In the genomic region with DNA sequence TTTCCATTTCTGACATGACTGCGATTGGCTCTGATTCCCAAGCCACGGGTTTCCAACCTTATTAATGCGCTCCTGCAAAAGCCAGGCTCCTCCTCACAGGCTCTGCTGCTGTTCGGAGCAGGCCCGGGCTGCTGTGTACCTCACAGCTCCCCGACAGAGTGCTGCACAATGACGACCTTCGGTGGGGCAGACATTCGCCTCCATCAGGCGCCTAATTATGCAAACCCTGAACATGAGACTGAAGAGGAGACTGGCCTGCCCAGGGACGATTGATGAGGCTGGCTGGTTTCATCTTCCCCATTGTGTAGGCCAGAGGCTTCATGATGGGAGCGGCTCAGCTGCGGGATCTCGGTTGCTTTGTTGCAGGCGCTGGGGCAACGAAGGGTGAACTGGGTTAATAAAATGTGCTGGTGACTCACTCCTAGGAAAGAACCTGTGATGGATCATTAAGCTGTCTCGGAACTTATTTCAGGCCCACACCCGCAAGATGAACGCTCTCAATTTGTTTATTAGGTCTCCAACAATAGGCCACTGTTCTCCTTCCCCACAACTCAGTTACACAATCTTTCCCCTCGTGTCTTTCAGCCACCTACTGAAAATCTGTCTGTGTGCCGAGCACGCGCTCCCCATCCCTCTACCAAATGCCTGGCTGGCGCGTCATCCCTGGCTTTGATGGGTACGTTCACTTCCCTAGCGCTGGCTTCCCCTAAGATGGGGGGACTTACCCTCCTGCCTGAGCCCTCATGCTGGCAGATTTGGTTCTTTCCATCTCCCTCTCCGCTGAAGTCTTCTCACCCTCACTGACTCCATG, we compare ENCODE assay signal across 9 cellular contexts. TPM values are rescaled to one million over a fixed set of nuclear protein-coding genes. Genes with fewer than 3 reads are reported as not detected.
DNase-seq lines count a peak whose midpoint lies in the region; ATAC-seq and TF ChIP-seq lines count a peak whose summit lies in the region.
"Had no signal": no experiment of that assay in that cellular context is flagged by ENCODE, and none has a peak within 500 bp of the region (broad histone marks: within the 10 kb centered on the region; RNA-seq: fewer than 3 reads in every experiment).

No MANE protein-coding gene starts in this region.

- ATAC-seq in Right ventricle myocardium superior (ENCODE audit: poor library complexity) = peak; percentile 42
- ATAC-seq in mucosa of descending colon = peak; percentile 80
- no peak for ATAC-seq in aorta (ENCODE audit: low FRiP score)

- no peaks in the 10 kb centered on the region for H3K27me3 ChIP-seq in ectodermal cell (ENCODE audit: control insufficient read depth, insufficient read depth, low read length, poor library complexity, severe bottlenecking)
- no peaks in the 10 kb centered on the region for H3K27me3 ChIP-seq in uterus
- no peaks in the 10 kb centered on the region for H3K27me3 ChIP-seq in aorta (ENCODE audit: control insufficient read depth in 1 of 2, insufficient read depth in 2 of 2, low read length in 1 of 2)

- no peak for TF ChIP-seq POLR2A in uterus (IDR thresholded peaks at IDR 0.05)

- peak; percentile 35 for DNase-seq in Right ventricle myocardium superior
- DNase-seq in cardiac septum (ENCODE audit: low spot score) = no peak
- DNase-seq in mucosa of descending colon = no peak
- peak; percentile 72 to 79 for DNase-seq in uterus
- no peak for DNase-seq in aorta
- DNase-seq in NCI-H187 (lab: John Stamatoyannopoulos, UW) = no peak
- DNase-seq in hepatic stellate cell (ENCODE audit: low spot score) = no peak
- DNase-seq: NCI-H510A had no signal

- H3K9me3 ChIP-seq in ectodermal cell (ENCODE audit: control insufficient read depth, low read length) = no peaks in the 10 kb centered on the region
- no peaks in the 10 kb centered on the region for H3K9me3 ChIP-seq in mucosa of descending colon
- no peaks in the 10 kb centered on the region for H3K9me3 ChIP-seq in uterus
- H3K9me3 ChIP-seq in aorta (ENCODE audit: control insufficient read depth, low read length) = no peaks in the 10 kb centered on the region

- H3K4me1 ChIP-seq in ectodermal cell (ENCODE audit: control insufficient read depth, insufficient read depth, low read length) = peaks cover 8% of the 10 kb centered on the region
- peaks cover 14% of the 10 kb centered on the region for H3K4me1 ChIP-seq in mucosa of descending colon (ENCODE audit: low read depth)
- no peaks in the 10 kb centered on the region for H3K4me1 ChIP-seq in uterus
- H3K4me1 ChIP-seq in aorta (ENCODE audit: control insufficient read depth in 1 of 2, insufficient read depth in 2 of 2, low read length in 2 of 2) = no peaks in the 10 kb centered on the region

- H3K4me3 ChIP-seq in ectodermal cell (ENCODE audit: insufficient read depth, low read depth, low read length) (no peak overlapping the region), mucosa of descending colon (no peak overlapping the region), uterus (no peak overlapping the region), aorta (ENCODE audit: low read length in 2 of 2) (no peak overlapping the region)

- H3K27ac ChIP-seq in ectodermal cell (ENCODE audit: insufficient read depth, low read depth, low read length, poor library complexity, severe bottlenecking) (peak overlapping the region; percentile 75), uterus (peak overlapping the region; percentile 77 to 80), aorta (ENCODE audit: low read depth in 1 of 2, low read length in 2 of 2) (no peak overlapping the region)

- 67 to 69% methylated on average over 28 of the region's 28 CpGs for WGBS in ectodermal cell, 2 experiments
- 86% methylated on average over 28 of the region's 28 CpGs for WGBS in aorta, 2 donors

- TF ChIP-seq CTCF in mucosa of descending colon (IDR thresholded peaks at IDR 0.05) (no peak), uterus (IDR thresholded peaks at IDR 0.05) (no peak)

- H3K36me3 ChIP-seq in ectodermal cell (ENCODE audit: control insufficient read depth, insufficient read depth, low read length) = no peaks in the 10 kb centered on the region
- H3K36me3 ChIP-seq in mucosa of descending colon (ENCODE audit: low read depth) = no peaks in the 10 kb centered on the region
- H3K36me3 ChIP-seq in uterus = no peaks in the 10 kb centered on the region
- H3K36me3 ChIP-seq in aorta (ENCODE audit: control insufficient read depth in 1 of 2, insufficient read depth in 2 of 2, low read length in 1 of 2) = no peaks in the 10 kb centered on the region

- intact Hi-C loops in Right ventricle myocardium superior (cut with DNase I) (no loop called here), cardiac septum (cut with DNase I) (no loop called here), mucosa of descending colon (cut with DNase I, micrococcal nuclease) (no loop called here), uterus (cut with DNase I; ENCODE audit: low total_unique reads) (no loop called here), aorta (cut with DNase I) (no loop called here)

RNA-seq across cellular contexts. Expression of a gene that starts 27.2 kb away (rescaled TPM):
- total RNA-seq in Right ventricle myocardium superior (83.8 TPM), cardiac septum (71.1 TPM), mucosa of descending colon (100 to 1,000 TPM; 120 to 156 (median 128) TPM), uterus (10 to 100 TPM; 16.5 to 64.3 (median 27.5) TPM), aorta (10 to 100 TPM; 42.0 to 55.2 TPM)
- polyA plus RNA-seq in ectodermal cell (2013, experiment 1 of 4) = 48.7 TPM
- 41.8 TPM for polyA plus RNA-seq in ectodermal cell (2013, experiment 2 of 4)
- 34.3 TPM for polyA plus RNA-seq in ectodermal cell (2013, experiment 3 of 4)
- polyA plus RNA-seq in ectodermal cell (2013, experiment 4 of 4) = 37.5 TPM
- 10 to 100 TPM; 24.0 to 39.8 TPM for polyA plus RNA-seq in aorta

RNA-seq across cellular contexts. Expression of a gene that starts 58.0 kb away (rescaled TPM):
- total RNA-seq in Right ventricle myocardium superior (0.51 TPM), cardiac septum (0.19 TPM), mucosa of descending colon (under 1 TPM; 0.07 to 0.76 (median 0.17) TPM), uterus (1 to 10 TPM in 1 of 4 donors, under 1 TPM in 1, not detected in 2; 0.73 to 6.0 TPM), aorta (under 1 TPM in 1 of 2 donors, not detected in 1; 0.48 TPM)
- not detected for polyA plus RNA-seq in ectodermal cell (2013, experiment 1 of 4)
- not detected for polyA plus RNA-seq in ectodermal cell (2013, experiment 2 of 4)
- 0.05 TPM for polyA plus RNA-seq in ectodermal cell (2013, experiment 3 of 4)
- polyA plus RNA-seq in ectodermal cell (2013, experiment 4 of 4) = 0.12 TPM
- polyA plus RNA-seq in aorta = not detected

Comparison
In these comparisons a context has a peak if more than half of its experiments do, and no peak if none do; other contexts are left out.
1. DNase-seq: peak in Right ventricle myocardium superior (single experiment) and uterus (2 of 2); none in cardiac septum (single experiment), mucosa of descending colon (0 of 3), aorta (0 of 2), NCI-H187 (0 of 2) and hepatic stellate cell (single experiment).
2. H3K27ac ChIP-seq: peak in ectodermal cell (single experiment) and uterus (2 of 2); none in aorta (0 of 2).